8 cellular contexts compared by ENCODE assay signal in genomic region chr22:49827307-49827852, GRCh38. TPM values are rescaled to one million over a fixed set of nuclear protein-coding genes. Genes with fewer than 3 reads are reported as not detected.
DNase-seq lines count a peak whose midpoint lies in the region; ATAC-seq, FAIRE-seq and TF ChIP-seq lines count a peak whose summit lies in the region.

No MANE protein-coding gene starts in this region.

- FAIRE-seq in pancreas (lab: Jason Lieb, UNC) = no peak

- peak overlapping the region; percentile 80 to 94 (median 90) for H3K27ac ChIP-seq in Peyer's patch
- H3K27ac ChIP-seq in pancreas = peak overlapping the region; percentile 57 to 68 (median 64)

- no peaks in the 10 kb centered on the region for H3K9me3 ChIP-seq in Peyer's patch
- no peaks in the 10 kb centered on the region for H3K9me3 ChIP-seq in pancreas

- H3K36me3 ChIP-seq in Peyer's patch (peaks cover 0 to 18% (median 0%) of the 10 kb centered on the region in 3 donors), pancreas (peaks cover 0 to 15% (median 11%) of the 10 kb centered on the region in 3 donors)

- H3K4me1 ChIP-seq in Peyer's patch = peaks cover 0 to 35% (median 18%) of the 10 kb centered on the region in 4 donors
- peaks cover 0 to 17% (median 15%) of the 10 kb centered on the region in 3 donors for H3K4me1 ChIP-seq in pancreas

- TF ChIP-seq CTCF in Peyer's patch (IDR thresholded peaks at IDR 0.05) = no peak
- no peak for TF ChIP-seq CTCF in epithelial cell of proximal tubule (conservative IDR thresholded peaks at IDR 0.05; ENCODE audit: low read depth, low read length)
- no peak for TF ChIP-seq CTCF in pancreas (IDR thresholded peaks at IDR 0.05)

- TF ChIP-seq POLR2A in Peyer's patch (IDR thresholded peaks at IDR 0.05) = no peak

- peak; percentile 49 for DNase-seq in NCI-H748 (lab: John Stamatoyannopoulos, UW; ENCODE audit: unreplicated experiment)
- DNase-seq in NCI-H748 treated with DMSO at 0.1 percent for 48 hours (lab: John Stamatoyannopoulos, UW) = no peak
- DNase-seq in Peyer's patch = no peak
- DNase-seq in epithelial cell of proximal tubule (ENCODE audit: low read depth) = no peak
- DNase-seq in pancreas = no peak
- DNase-seq in NCI-H226 = no peak
- no peak for DNase-seq in activated effector memory CD4-positive, alpha-beta T cell treated with Interleukin-2 at 50 U/mL for 16 hours

- peak overlapping the region; percentile 56 to 94 (median 90) for H3K4me3 ChIP-seq in Peyer's patch
- peak overlapping the region; percentile 84 for H3K4me3 ChIP-seq in epithelial cell of proximal tubule (ENCODE audit: low read depth, low read length)
- peak overlapping the region; percentile 53 to 88 (median 70) for H3K4me3 ChIP-seq in pancreas

- 0 to 1% methylated on average over 24 to 104 of the region's 104 CpGs for WGBS in pancreas, 2 donors

- ATAC-seq in pancreas = peak in 3 of 4 donors; percentile 2 to 42 (median 13)
- no peak for ATAC-seq in GM18861 (IDR thresholded peaks at IDR 0.05; ENCODE audit: unreplicated experiment)

- H3K27me3 ChIP-seq in Peyer's patch (no peaks in the 10 kb centered on the region), pancreas (no peaks in the 10 kb centered on the region)

- intact Hi-C loops in pancreas (cut with DNase I) = no loop called here

RNA-seq across cellular contexts. Expression of gene BRD1, which starts 0.3 kb away (rescaled TPM):
- total RNA-seq in Peyer's patch = 100 to 1,000 TPM in 1 of 4 donors, 10 to 100 TPM in 3; 54.1 to 126 (median 78.5) TPM
- total RNA-seq in epithelial cell of proximal tubule = 23.1 and 41.8 TPM in 2 replicates
- 10 to 100 TPM; 14.0 to 23.6 (median 15.8) TPM for total RNA-seq in pancreas
- 10 to 100 TPM; 19.7 to 26.3 TPM for polyA plus RNA-seq in pancreas

RNA-seq across cellular contexts. Expression of gene ZBED4, which starts 26.3 kb away (rescaled TPM):
- total RNA-seq in Peyer's patch (10 to 100 TPM; 14.9 to 24.0 (median 20.9) TPM), epithelial cell of proximal tubule (14.5 and 15.4 TPM in 2 replicates), pancreas (1 to 10 TPM; 3.7 to 7.2 (median 5.5) TPM)
- 1 to 10 TPM; 2.4 to 3.2 TPM for polyA plus RNA-seq in pancreas
